18 cellular contexts compared by ENCODE assay signal in genomic region chr16:84907575-84907974, GRCh38.
A peak's percentile ranks its signal among the peaks of the same experiment; 100 is the strongest.
DNase-seq lines count a peak whose midpoint lies in the region; ATAC-seq, FAIRE-seq and TF ChIP-seq lines count a peak whose summit lies in the region.
"Had no signal": no experiment of that assay in that cellular context is flagged by ENCODE, and none has a peak within 500 bp of the region (broad histone marks: within the 10 kb centered on the region; RNA-seq: fewer than 3 reads in every experiment).

No MANE protein-coding gene starts in this region.

- peaks cover 0 to 2% (median 0%) of the 10 kb centered on the region in 3 donors for H3K27me3 ChIP-seq in psoas muscle (ENCODE audit: insufficient read depth in 3 of 3, low read length in 2 of 3)

- no peak overlapping the region for H3K4me3 ChIP-seq in psoas muscle
- H3K4me3 ChIP-seq: PC-9 had no signal

- H3K36me3 ChIP-seq in psoas muscle (ENCODE audit: insufficient read depth in 1 of 2, low read depth in 1 of 2), result no peaks in the 10 kb centered on the region

- no peak for TF ChIP-seq CTCF in psoas muscle (IDR thresholded peaks at IDR 0.05)

- no peak for TF ChIP-seq POLR2A in GM12891 (IDR thresholded peaks at IDR 0.05; ENCODE audit: low read depth, low read length)

- H3K4me3 Mint-ChIP-seq in activated T-helper 17 cell treated with anti-CD3 and anti-CD28 coated beads, Interleukin-2, amount 50 U/mL, for 72 hours, result no peak overlapping the region
- H3K4me3 Mint-ChIP-seq: activated CD8-positive, alpha-beta T cell treated with anti-CD3 and anti-CD28 coated beads, Interleukin-2, amount 10 ng/mL, durations not matched to agents 7 days and 5 days; activated naive CD4-positive, alpha-beta T cell treated with anti-CD3 and anti-CD28 coated beads, Interleukin-2, amount 10 ng/mL, durations not matched to agents 7 days and 5 days; memory B cell; type B pancreatic cell had no signal

- 61 to 77% (median 66%) methylated on average over 12 of the region's 12 CpGs for WGBS in psoas muscle, 3 donors

- no peaks in the 10 kb centered on the region for H3K4me1 ChIP-seq in psoas muscle

- peak overlapping the region; percentile 27 for H3K27ac Mint-ChIP-seq in activated T-helper 17 cell treated with anti-CD3 and anti-CD28 coated beads, Interleukin-2, amount 50 U/mL, for 72 hours
- H3K27ac Mint-ChIP-seq: activated CD8-positive, alpha-beta T cell treated with anti-CD3 and anti-CD28 coated beads, Interleukin-2, amount 10 ng/mL, durations not matched to agents 7 days and 5 days; activated naive CD4-positive, alpha-beta T cell treated with anti-CD3 and anti-CD28 coated beads, Interleukin-2, amount 10 ng/mL, durations not matched to agents 7 days and 5 days; memory B cell; type B pancreatic cell had no signal

- no peaks in the 10 kb centered on the region for H3K9me3 ChIP-seq in psoas muscle

- no peak for ATAC-seq in activated T-helper 17 cell treated with anti-CD3 and anti-CD28 coated beads, Interleukin-2, amount 50 U/mL, for 72 hours (replicated peaks)
- ATAC-seq in Right ventricle myocardium superior (ENCODE audit: poor library complexity) (peak; percentile 30), psoas muscle (peak in 3 of 4 donors; percentile 28 to 39 (median 38))
- ATAC-seq: activated CD8-positive, alpha-beta T cell treated with anti-CD3 and anti-CD28 coated beads, Interleukin-2, amount 10 ng/mL, durations not matched to agents 7 days and 5 days had no signal

- FAIRE-seq in GM12891 (lab: Jason Lieb, UNC), result no peak

- H3K36me3 Mint-ChIP-seq in activated T-helper 17 cell treated with anti-CD3 and anti-CD28 coated beads, Interleukin-2, amount 50 U/mL, for 72 hours (ENCODE audit: low read depth), result no peaks in the 10 kb centered on the region
- H3K36me3 Mint-ChIP-seq: activated naive CD4-positive, alpha-beta T cell treated with anti-CD3 and anti-CD28 coated beads, Interleukin-2, amount 10 ng/mL, durations not matched to agents 7 days and 5 days; memory B cell; type B pancreatic cell had no signal

- intact Hi-C loops in Right ventricle myocardium superior (cut with DNase I), result no loop called here
- intact Hi-C loops in psoas muscle (cut with DNase I), result no loop called here

- H3K9me3 Mint-ChIP-seq in activated T-helper 17 cell treated with anti-CD3 and anti-CD28 coated beads, Interleukin-2, amount 50 U/mL, for 72 hours, result no peaks in the 10 kb centered on the region
- H3K9me3 Mint-ChIP-seq: activated naive CD4-positive, alpha-beta T cell treated with anti-CD3 and anti-CD28 coated beads, Interleukin-2, amount 10 ng/mL, durations not matched to agents 7 days and 5 days; memory B cell; type B pancreatic cell had no signal

- no peak overlapping the region for H3K27ac ChIP-seq in psoas muscle
- H3K27ac ChIP-seq: PC-9 had no signal

- no peaks in the 10 kb centered on the region for H3K4me1 Mint-ChIP-seq in activated T-helper 17 cell treated with anti-CD3 and anti-CD28 coated beads, Interleukin-2, amount 50 U/mL, for 72 hours
- H3K4me1 Mint-ChIP-seq: memory B cell had no signal

- peak; percentile 39 for DNase-seq in Ammon's horn (ENCODE audit: low spot score)
- peak; percentile 55 for DNase-seq in Right ventricle myocardium superior
- peak; percentile 61 to 75 for DNase-seq in psoas muscle
- no peak for DNase-seq in AG20443 (ENCODE audit: low spot score)
- DNase-seq in NAMALWA (ENCODE audit: low spot score), result no peak
- DNase-seq in GM12891 (ENCODE audit: insufficient read length, low spot score), result no peak
- no peak for DNase-seq in SW480 (ENCODE audit: low spot score)
- DNase-seq: activated CD8-positive, alpha-beta T cell treated with anti-CD3 and anti-CD28 coated beads, Interleukin-2, amount 10 ng/mL, durations not matched to agents 7 days and 5 days; activated naive CD4-positive, alpha-beta T cell treated with anti-CD3 and anti-CD28 coated beads, Interleukin-2, amount 10 ng/mL, durations not matched to agents 7 days and 5 days; AML-193; EL; NCI-H2171; PC-9; retina; T-helper 2 cell had no signal

- no peaks in the 10 kb centered on the region for H3K27me3 Mint-ChIP-seq in activated T-helper 17 cell treated with anti-CD3 and anti-CD28 coated beads, Interleukin-2, amount 50 U/mL, for 72 hours
- H3K27me3 Mint-ChIP-seq: memory B cell, type B pancreatic cell had no signal

TF ChIP-seq in GM12891, 5 proteins besides CTCF, POLR2A, EP300 and RAD21:
- TF ChIP-seq POLR2AphosphoS5 (IDR thresholded peaks at IDR 0.05; ENCODE audit: low read depth, low read length) (no peak), SPI1 (IDR thresholded peaks at IDR 0.05; ENCODE audit: low read depth, low read length) (no peak), TAF1 (IDR thresholded peaks at IDR 0.05; ENCODE audit: low read depth, low read length) (no peak)

Comparison
In these comparisons a context has a peak if more than half of its experiments do, and no peak if none do; other contexts are left out.
1. DNase-seq: peak in Ammon's horn (single experiment), Right ventricle myocardium superior (single experiment) and psoas muscle (2 of 2); none in AG20443 (single experiment), NAMALWA (single experiment), GM12891 (single experiment) and SW480 (single experiment).